ENCODE assay signal across 1 cellular context in the genomic region with DNA sequence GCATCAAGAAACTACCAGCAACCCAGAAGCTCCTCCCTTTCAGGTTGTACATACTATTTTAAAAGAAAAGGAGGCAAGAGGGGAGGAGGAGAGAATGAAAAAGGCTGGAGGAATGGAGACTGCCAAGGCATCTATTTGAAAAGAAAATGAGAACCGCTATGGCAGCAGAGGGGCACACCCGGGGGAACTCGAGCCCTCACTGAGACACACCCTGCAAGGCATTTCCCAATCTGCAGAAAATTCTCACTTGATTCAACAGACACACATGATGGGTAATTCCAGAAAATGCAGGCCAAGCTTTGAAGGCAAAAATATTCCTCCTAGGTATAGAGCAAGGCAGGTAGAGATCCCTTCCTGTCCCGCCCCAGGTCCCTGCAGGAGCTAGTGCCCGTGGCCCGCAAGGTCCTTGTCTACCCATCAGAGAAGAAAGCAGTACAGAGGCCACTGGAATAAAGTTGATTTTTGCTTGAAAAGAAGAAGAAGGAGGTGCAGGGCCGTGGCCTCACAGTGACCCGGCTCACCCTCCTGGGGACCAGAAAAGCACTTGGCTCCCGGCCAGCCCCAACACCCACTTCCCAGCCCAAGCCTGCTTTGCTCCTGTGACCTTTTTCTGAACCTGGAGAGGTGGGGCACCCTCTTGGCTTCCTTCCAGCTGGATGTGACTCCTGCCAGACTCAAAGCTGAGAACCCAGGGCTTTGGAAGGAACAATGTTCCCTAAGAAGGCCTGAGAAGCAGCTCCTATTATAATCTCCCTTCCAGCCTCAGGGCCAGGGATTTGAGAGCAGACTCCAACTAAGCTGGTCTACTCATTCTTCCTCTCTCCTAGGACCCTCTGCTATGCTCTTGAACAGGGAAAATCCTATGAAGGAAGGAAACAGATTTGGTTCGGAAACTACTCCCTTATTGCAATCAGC.
TF ChIP-seq lines count a peak whose summit lies in the region.

No MANE protein-coding gene starts in this region.

TF ChIP-seq in HEK293, 187 proteins besides CTCF, POLR2A, EP300 and RAD21 (continued from another document):
- TF ChIP-seq, protein P1, sequence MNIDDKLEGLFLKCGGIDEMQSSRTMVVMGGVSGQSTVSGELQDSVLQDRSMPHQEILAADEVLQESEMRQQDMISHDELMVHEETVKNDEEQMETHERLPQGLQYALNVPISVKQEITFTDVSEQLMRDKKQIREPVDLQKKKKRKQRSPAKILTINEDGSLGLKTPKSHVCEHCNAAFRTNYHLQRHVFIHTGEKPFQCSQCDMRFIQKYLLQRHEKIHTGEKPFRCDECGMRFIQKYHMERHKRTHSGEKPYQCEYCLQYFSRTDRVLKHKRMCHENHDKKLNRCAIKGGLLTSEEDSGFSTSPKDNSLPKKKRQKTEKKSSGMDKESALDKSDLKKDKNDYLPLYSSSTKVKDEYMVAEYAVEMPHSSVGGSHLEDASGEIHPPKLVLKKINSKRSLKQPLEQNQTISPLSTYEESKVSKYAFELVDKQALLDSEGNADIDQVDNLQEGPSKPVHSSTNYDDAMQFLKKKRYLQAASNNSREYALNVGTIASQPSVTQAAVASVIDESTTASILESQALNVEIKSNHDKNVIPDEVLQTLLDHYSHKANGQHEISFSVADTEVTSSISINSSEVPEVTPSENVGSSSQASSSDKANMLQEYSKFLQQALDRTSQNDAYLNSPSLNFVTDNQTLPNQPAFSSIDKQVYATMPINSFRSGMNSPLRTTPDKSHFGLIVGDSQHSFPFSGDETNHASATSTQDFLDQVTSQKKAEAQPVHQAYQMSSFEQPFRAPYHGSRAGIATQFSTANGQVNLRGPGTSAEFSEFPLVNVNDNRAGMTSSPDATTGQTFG (tag by site-specific recombination; IDR thresholded peaks at IDR 0.05; ENCODE audit: borderline replicate concordance): no peak
- 0 out of 2 replicates have a peak, but pooled peaks have one; percentile 22 for TF ChIP-seq ZBTB8A (tag by site-specific recombination; IDR thresholded peaks at IDR 0.05)
- TF ChIP-seq ZNF596 (tag by site-specific recombination; IDR thresholded peaks at IDR 0.05): no peak
- TF ChIP-seq ZNF221 (tag by site-specific recombination; IDR thresholded peaks at IDR 0.05; ENCODE audit: borderline replicate concordance): no peak
- TF ChIP-seq ZNF707 (tag by site-specific recombination; IDR thresholded peaks at IDR 0.05): no peak
- TF ChIP-seq PRDM1 (tag by site-specific recombination; IDR thresholded peaks at IDR 0.05): no peak
- TF ChIP-seq FEZF1 (tag by site-specific recombination; IDR thresholded peaks at IDR 0.05): no peak
- no peak for TF ChIP-seq ZBTB17 (tag by site-specific recombination; IDR thresholded peaks at IDR 0.05)
- no peak for TF ChIP-seq SCRT2 (tag by site-specific recombination; IDR thresholded peaks at IDR 0.05)
- TF ChIP-seq KLF1 (tag by site-specific recombination; IDR thresholded peaks at IDR 0.05): peak; percentile 24
- no peak for TF ChIP-seq ZNF530 (tag by site-specific recombination; IDR thresholded peaks at IDR 0.05; ENCODE audit: low read depth)
- TF ChIP-seq ZBTB6 (tag by site-specific recombination; IDR thresholded peaks at IDR 0.05): no peak
- 0 out of 2 replicates have a peak, but pooled peaks have one; percentile 6 for TF ChIP-seq ZFHX2 (tag by site-specific recombination; conservative IDR thresholded peaks at IDR 0.05)
- TF ChIP-seq SETDB1 (IDR thresholded peaks at IDR 0.05; ENCODE audit: insufficient read length, low read length): peak; percentile 54
- TF ChIP-seq ZNF518A (tag by site-specific recombination; conservative IDR thresholded peaks at IDR 0.05; ENCODE audit: low read depth): no peak
- peak; percentile 12; the same call in 1 of the 2 replicates for TF ChIP-seq EGR2 (tag by site-specific recombination; IDR thresholded peaks at IDR 0.05; ENCODE audit: low read depth)
- no peak for TF ChIP-seq ZNF26 (tag by site-specific recombination; IDR thresholded peaks at IDR 0.05)
- no peak for TF ChIP-seq ZNF558 (tag by site-specific recombination; IDR thresholded peaks at IDR 0.05)
- TF ChIP-seq KLF9 (tag by site-specific recombination; IDR thresholded peaks at IDR 0.05; ENCODE audit: low read depth): no peak
